Comparison of ENCODE assay signal across 5 cellular contexts in genomic region chr11:75748729-75749273, GRCh38. TPM values are rescaled to one million over a fixed set of nuclear protein-coding genes. Genes with fewer than 3 reads are reported as not detected.
"Had no signal": no experiment of that assay in that cellular context is flagged by ENCODE, and none has a peak within 500 bp of the region (broad histone marks: within the 10 kb centered on the region; RNA-seq: fewer than 3 reads in every experiment).

No MANE protein-coding gene starts in this region.

RNA-seq across cellular contexts. Expression of gene MOGAT2, which starts 31.2 kb away (rescaled TPM):
- total RNA-seq: GM23248, H1, HFFc6, HT1080 had no signal
- polyA plus RNA-seq: GM23248, H1, IgD-negative memory B cell had no signal
